ENCODE assay signal across 21 cellular contexts in genomic region chr15:67945131-67945530, GRCh38.
DNase-seq lines count a peak whose midpoint lies in the region; ATAC-seq and TF ChIP-seq lines count a peak whose summit lies in the region.
"Had no signal": no experiment of that assay in that cellular context is flagged by ENCODE, and none has a peak within 500 bp of the region (broad histone marks: within the 10 kb centered on the region; RNA-seq: fewer than 3 reads in every experiment).

No MANE protein-coding gene starts in this region.

- DNase-seq in left ventricle myocardium inferior (no peak), Right ventricle myocardium inferior (ENCODE audit: missing footprints) (no peak), left ventricle myocardium superior (no peak), prostate gland (ENCODE audit: low spot score) (no peak), SKM-1 treated with dmso at 0.1 percent for 144 hours (lab: John Stamatoyannopoulos, UW; ENCODE audit: unreplicated experiment) (no peak)
- DNase-seq: activated CD4-positive, alpha-beta T cell treated with anti-CD3 and anti-CD28 coated beads for 4 hours; activated gamma-delta T cell; activated naive CD8-positive, alpha-beta T cell treated with anti-CD3 and anti-CD28 coated beads, Interleukin-2, amount 10 ng/mL, durations not matched to agents 7 days and 5 days; AML-193; CD4-positive, alpha-beta memory T cell; dorsolateral prefrontal cortex; lower lobe of right lung; NCI-H1048; NCI-H1694; posterior cingulate gyrus; stimulated activated CD4-positive, alpha-beta T cell treated with anti-CD3 and anti-CD28 coated beads, Interleukin-1b, Interleukin-23, amount 100 ng/mL, for 48 hours; stimulated activated CD8-positive, alpha-beta memory T cell treated with anti-CD3 and anti-CD28 coated beads, Interleukin-4, amount 100 ng/mL, for 48 hours had no signal

- no peak overlapping the region for H3K4me3 ChIP-seq in left ventricle myocardium inferior
- H3K4me3 ChIP-seq in prostate gland: no peak overlapping the region
- H3K4me3 ChIP-seq: dorsolateral prefrontal cortex, lower lobe of right lung, skin epidermis had no signal

- H3K9me3 ChIP-seq in left ventricle myocardium inferior (replicated peaks) (no peaks in the 10 kb centered on the region), prostate gland (no peaks in the 10 kb centered on the region)
- H3K9me3 ChIP-seq: lower lobe of right lung had no signal

- no peak for TF ChIP-seq POLR2A in prostate gland (IDR thresholded peaks at IDR 0.05)

- H3K4me1 ChIP-seq in left ventricle myocardium inferior (peaks cover 42% of the 10 kb centered on the region), prostate gland (replicated peaks) (peaks cover 3% of the 10 kb centered on the region)

- intact Hi-C loops in left ventricle myocardium inferior (cut with micrococcal nuclease): no loop called here
- intact Hi-C loops in Right ventricle myocardium inferior (cut with DNase I): loop anchor here (2.0 kb wide), 2 partner anchors 16 to 30 kb away; no protein-coding TSS in a partner anchor
- intact Hi-C loops in left ventricle myocardium superior (cut with micrococcal nuclease): no loop called here
- intact Hi-C loops in prostate gland (cut with DNase I): no loop called here

- H3K27me3 ChIP-seq in left ventricle myocardium inferior (ENCODE audit: low read depth) (no peaks in the 10 kb centered on the region), prostate gland (replicated peaks; ENCODE audit: insufficient read depth) (no peaks in the 10 kb centered on the region)
- H3K27me3 ChIP-seq: dorsolateral prefrontal cortex had no signal

- H3K27ac ChIP-seq in left ventricle myocardium inferior (replicated peaks) (peak overlapping the region; percentile 87), prostate gland (peak overlapping the region; percentile 56 to 71)
- H3K27ac ChIP-seq: skin epidermis had no signal

- ATAC-seq in Right ventricle myocardium inferior: no peak
- ATAC-seq in left ventricle myocardium superior: peak; percentile 17
- ATAC-seq in GM18519 (IDR thresholded peaks at IDR 0.05; ENCODE audit: low FRiP score, unreplicated experiment): no peak
- ATAC-seq in GM19452 (IDR thresholded peaks at IDR 0.05; ENCODE audit: unreplicated experiment): no peak
- no peak for ATAC-seq in HG02884 (IDR thresholded peaks at IDR 0.05; ENCODE audit: unreplicated experiment)

- H3K36me3 ChIP-seq in left ventricle myocardium inferior (no peaks in the 10 kb centered on the region), prostate gland (no peaks in the 10 kb centered on the region)
- H3K36me3 ChIP-seq: lower lobe of right lung had no signal

- 73% methylated on average over 2 of the region's 2 CpGs for WGBS in prostate gland

- TF ChIP-seq CTCF in left ventricle myocardium inferior (IDR thresholded peaks at IDR 0.05; ENCODE audit: borderline replicate concordance): no peak
- TF ChIP-seq CTCF in prostate gland (IDR thresholded peaks at IDR 0.05): no peak
